ENCODE assay signal across 9 cellular contexts in genomic region chr13:51729853-51730553, GRCh38.
A peak's percentile ranks its signal among the peaks of the same experiment; 100 is the strongest.
DNase-seq lines count a peak whose midpoint lies in the region; ATAC-seq and TF ChIP-seq lines count a peak whose summit lies in the region.
"Had no signal": no experiment of that assay in that cellular context is flagged by ENCODE, and none has a peak within 500 bp of the region (broad histone marks: within the 10 kb centered on the region; RNA-seq: fewer than 3 reads in every experiment).

No MANE protein-coding gene starts in this region.

- BruUV-seq in PC-9 (replicated peaks; lab: Mats Ljungman, UMichigan) (TSS peak; percentile 29), MCF 10A (replicated peaks; lab: Mats Ljungman, UMichigan) (no TSS peak)

- no peaks in the 10 kb centered on the region for H3K9me2 ChIP-seq in PC-9 (ENCODE audit: insufficient read depth)

- H3K4me1 ChIP-seq in PC-9 (replicated peaks; ENCODE audit: insufficient read depth): peaks cover 15% of the 10 kb centered on the region

- H3K4me3 ChIP-seq in PC-9: no peak overlapping the region

- H4K20me1 ChIP-seq in PC-9 (ENCODE audit: insufficient read depth): no peaks in the 10 kb centered on the region

- no peak overlapping the region for H3K4me2 ChIP-seq in PC-9

- no peak overlapping the region for H3K27ac Mint-ChIP-seq in MCF 10A (ENCODE audit: low read depth, unreplicated experiment)
- H3K27ac Mint-ChIP-seq: activated naive CD8-positive, alpha-beta T cell treated with anti-CD3 and anti-CD28 coated beads, Interleukin-2, amount 10 ng/mL, durations not matched to agents 7 days and 5 days had no signal

- H3K36me3 ChIP-seq in PC-9 (ENCODE audit: low read depth): no peaks in the 10 kb centered on the region

- no peaks in the 10 kb centered on the region for H3K9me3 ChIP-seq in PC-9 (ENCODE audit: insufficient read depth, low read depth)

- H3K4me3 Mint-ChIP-seq in MCF 10A (ENCODE audit: unreplicated experiment): no peak overlapping the region
- H3K4me3 Mint-ChIP-seq: activated naive CD8-positive, alpha-beta T cell treated with anti-CD3 and anti-CD28 coated beads, Interleukin-2, amount 10 ng/mL, durations not matched to agents 7 days and 5 days had no signal

- no peaks in the 10 kb centered on the region for H3K79me2 ChIP-seq in PC-9 (ENCODE audit: low read depth)

- H3K27ac ChIP-seq in PC-9 (no peak overlapping the region), substantia nigra (ENCODE audit: low read depth, low read length, poor library complexity, severe bottlenecking) (peak overlapping the region; percentile 44)

- POLR2A ChIA-PET in PC-9 (lab: Charles Lee; ENCODE audit: unreplicated experiment) (no interaction called here), MCF 10A (lab: Yijun Ruan, JAX) (interaction anchor here (0.6 to 5.4 kb wide), 16 partner anchors 9 to 279 kb away, joined by 3 to 28 read pairs (median 3); partner anchors contain the start of gene INTS6)

- TF ChIP-seq CTCF in PC-9 (conservative IDR thresholded peaks at IDR 0.05) (no peak), MCF 10A (IDR thresholded peaks at IDR 0.05; ENCODE audit: unreplicated experiment) (no peak)

- peaks cover 23% of the 10 kb centered on the region for H3K4me1 Mint-ChIP-seq in MCF 10A (ENCODE audit: insufficient read depth, unreplicated experiment)

- no peaks in the 10 kb centered on the region for H3K9me3 Mint-ChIP-seq in MCF 10A (ENCODE audit: unreplicated experiment)
- H3K9me3 Mint-ChIP-seq: activated naive CD8-positive, alpha-beta T cell treated with anti-CD3 and anti-CD28 coated beads, Interleukin-2, amount 10 ng/mL, durations not matched to agents 7 days and 5 days had no signal

- CTCF ChIA-PET in PC-9 (lab: Charles Lee): no interaction called here
- CTCF ChIA-PET in MCF 10A (lab: Yijun Ruan, JAX): interaction anchor here (0.6 to 1.6 kb wide), 8 partner anchors 11 to 1441 kb away, joined by 3 to 6 read pairs (median 3); no protein-coding TSS in a partner anchor

- no peaks in the 10 kb centered on the region for H3K27me3 Mint-ChIP-seq in MCF 10A (ENCODE audit: insufficient read depth, unreplicated experiment)
- H3K27me3 Mint-ChIP-seq: activated naive CD8-positive, alpha-beta T cell treated with anti-CD3 and anti-CD28 coated beads, Interleukin-2, amount 10 ng/mL, durations not matched to agents 7 days and 5 days had no signal

- peaks cover 15% of the 10 kb centered on the region for H3K36me3 Mint-ChIP-seq in MCF 10A (ENCODE audit: insufficient read depth, unreplicated experiment)

- intact Hi-C loops in PC-9 (cut with micrococcal nuclease; ENCODE audit: unreplicated experiment): loop anchor here (2.0 to 5.0 kb wide), 3 partner anchors 43 to 278 kb away; partner anchors contain the start of genes INTS6 and WDFY2
- intact Hi-C loops in MCF 10A (cut with micrococcal nuclease): loop anchor here (2.0 to 5.0 kb wide), 5 partner anchors 85 to 293 kb away; partner anchors contain the start of genes INTS6 and WDFY2

- H3K27me3 ChIP-seq in PC-9 (ENCODE audit: insufficient read depth, low read depth): no peaks in the 10 kb centered on the region

- ATAC-seq in GM18873 (IDR thresholded peaks at IDR 0.05; ENCODE audit: low FRiP score, unreplicated experiment): no peak
- ATAC-seq in HG02981 (IDR thresholded peaks at IDR 0.05; ENCODE audit: unreplicated experiment): no peak

- DNase-seq in PC-9 (peak in 1 of 2 experiments; percentile 49), MCF 10A (ENCODE audit: unreplicated experiment) (peak; percentile 75), lung microvascular endothelial cell (ENCODE audit: low read depth in 2 of 2) (peak; percentile 91 to 92), substantia nigra (lab: John Stamatoyannopoulos, UW) (no peak), NOMO-1 (lab: John Stamatoyannopoulos, UW; ENCODE audit: unreplicated experiment in 2 of 2) (no peak), NCI-H510A treated with DMSO at 0.1 percent for 48 hours (lab: John Stamatoyannopoulos, UW) (no peak)
- DNase-seq: activated naive CD8-positive, alpha-beta T cell treated with anti-CD3 and anti-CD28 coated beads, Interleukin-2, amount 10 ng/mL, durations not matched to agents 7 days and 5 days had no signal

- H2AFZ ChIP-seq in PC-9: no peak overlapping the region

- no peaks in the 10 kb centered on the region for H3F3A ChIP-seq in PC-9 (ENCODE audit: insufficient read depth, low read depth)

Comparison
In these comparisons a context has a peak if more than half of its experiments do, and no peak if none do; other contexts are left out.
1. DNase-seq: peak in MCF 10A (single experiment) and lung microvascular endothelial cell (2 of 2); none in substantia nigra (0 of 49), NOMO-1 (0 of 2) and NCI-H510A treated with DMSO at 0.1 percent for 48 hours (single experiment).